16 cellular contexts compared by ENCODE assay signal in the genomic region with DNA sequence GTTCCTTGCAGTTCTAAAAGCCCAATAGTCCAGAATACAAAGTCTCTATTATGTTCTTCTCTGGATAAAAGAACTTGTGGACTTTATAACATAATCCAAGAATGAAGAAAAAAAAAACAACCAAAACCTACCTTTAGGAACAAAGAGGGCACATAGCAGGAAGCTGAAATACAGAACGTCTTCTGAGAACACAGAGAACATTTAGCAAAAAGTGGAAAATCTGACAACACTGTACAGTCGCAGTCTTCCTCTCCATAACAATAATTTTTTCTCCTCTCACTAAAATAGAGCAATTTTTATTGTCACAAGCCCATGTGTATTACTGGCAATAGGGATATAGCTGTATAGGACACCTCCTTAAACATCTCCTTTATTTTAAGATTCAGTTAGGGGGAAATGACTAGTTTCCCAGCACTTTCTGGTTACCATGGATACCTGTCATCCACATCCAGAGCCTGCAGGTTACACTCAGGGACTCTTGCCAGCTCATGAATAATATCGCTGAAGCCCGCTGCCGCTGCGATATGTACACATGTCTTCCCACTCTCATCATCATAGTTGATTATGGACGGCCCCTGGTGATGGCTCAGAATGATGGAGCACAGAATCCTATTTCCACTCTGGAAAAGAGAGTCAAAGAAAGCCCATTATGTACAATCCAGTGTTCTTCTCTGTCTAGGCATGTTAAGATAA.
DNase-seq lines count a peak whose midpoint lies in the region; FAIRE-seq and TF ChIP-seq lines count a peak whose summit lies in the region.
"Had no signal": no experiment of that assay in that cellular context is flagged by ENCODE, and none has a peak within 500 bp of the region (broad histone marks: within the 10 kb centered on the region; RNA-seq: fewer than 3 reads in every experiment).

No MANE protein-coding gene starts in this region.

- H3K4me3 ChIP-seq in bronchial epithelial cell (ENCODE audit: low read depth, low read length) (no peak overlapping the region), trophoblast cell (ENCODE audit: low read depth, low read length) (no peak overlapping the region)
- H3K4me3 ChIP-seq: gastroesophageal sphincter, spleen had no signal

- H3K18ac ChIP-seq in trophoblast cell (ENCODE audit: low read length) = no peak overlapping the region

- no peaks in the 10 kb centered on the region for H3K27me3 ChIP-seq in bronchial epithelial cell (ENCODE audit: control insufficient read depth, insufficient read depth, low read length)
- no peaks in the 10 kb centered on the region for H3K27me3 ChIP-seq in trophoblast cell (ENCODE audit: insufficient read depth, low read length)
- H3K27me3 ChIP-seq: gastroesophageal sphincter, spleen had no signal

- no peaks in the 10 kb centered on the region for H3K27me3 Mint-ChIP-seq in activated CD4-positive, alpha-beta memory T cell treated with anti-CD3 and anti-CD28 coated beads for 36 hours
- H3K27me3 Mint-ChIP-seq in activated CD4-positive, alpha-beta memory T cell treated with anti-CD3 and anti-CD28 coated beads, Interleukin-2, amount 10 ng/mL, durations not matched to agents 7 days and 5 days = peaks cover 1% of the 10 kb centered on the region
- H3K27me3 Mint-ChIP-seq: dendritic cell treated with granulocyte-macrophage colony-stimulating factor and Interleukin-4, amounts not matched to agents 40 ng/mL and 50 ng/mL, for 4 days had no signal

- intact Hi-C loops in activated CD4-positive, alpha-beta memory T cell treated with anti-CD3 and anti-CD28 coated beads for 36 hours (cut with micrococcal nuclease) = no loop called here

- H3K79me1 ChIP-seq in trophoblast cell (ENCODE audit: low read length) = no peaks in the 10 kb centered on the region

- no peak overlapping the region for H2BK5ac ChIP-seq in trophoblast cell (ENCODE audit: low read depth, low read length, poor library complexity)

- in situ Hi-C loops in SK-MEL-5 (cut with HindIII; ENCODE audit: low pct_unique_long_range_greater_than_20kb, low sequenced_read_pairs) = no loop called here

- H3K36me3 ChIP-seq in bronchial epithelial cell (ENCODE audit: control insufficient read depth, insufficient read depth, low read length) (no peaks in the 10 kb centered on the region), trophoblast cell (ENCODE audit: control insufficient read depth in 1 of 2, insufficient read depth in 2 of 2, low read length in 2 of 2) (no peaks in the 10 kb centered on the region)
- H3K36me3 ChIP-seq: gastroesophageal sphincter, spleen had no signal

- peaks cover 3% of the 10 kb centered on the region for H3K36me3 Mint-ChIP-seq in activated CD4-positive, alpha-beta memory T cell treated with anti-CD3 and anti-CD28 coated beads for 36 hours
- H3K36me3 Mint-ChIP-seq in activated CD4-positive, alpha-beta memory T cell treated with anti-CD3 and anti-CD28 coated beads, Interleukin-2, amount 10 ng/mL, durations not matched to agents 7 days and 5 days (ENCODE audit: low read depth) = peaks cover 16% of the 10 kb centered on the region

- no peak overlapping the region for H4K8ac ChIP-seq in trophoblast cell (ENCODE audit: low read depth, low read length)

- POLR2A ChIA-PET in activated CD4-positive, alpha-beta memory T cell treated with anti-CD3 and anti-CD28 coated beads for 36 hours (lab: Charles Lee) = interaction anchor here (0.9 kb wide), 1 partner anchor 32 kb away, joined by 3 read pairs; no protein-coding TSS in a partner anchor
- POLR2A ChIA-PET in activated CD4-positive, alpha-beta memory T cell treated with anti-CD3 and anti-CD28 coated beads, Interleukin-2, amount 10 ng/mL, durations not matched to agents 7 days and 5 days (lab: Charles Lee) = interaction anchor here (1.2 to 1.5 kb wide), 2 partner anchors 21 kb away, joined by 3 to 6 read pairs; no protein-coding TSS in a partner anchor

- H2AFZ ChIP-seq in trophoblast cell (ENCODE audit: insufficient read depth, low read length, poor library complexity) = no peak overlapping the region

- CTCF ChIA-PET in activated CD4-positive, alpha-beta memory T cell treated with anti-CD3 and anti-CD28 coated beads for 36 hours (lab: Charles Lee) = interaction anchor here (0.7 to 1.0 kb wide), 2 partner anchors 51 to 75 kb away, joined by 3 to 4 read pairs; no protein-coding TSS in a partner anchor
- CTCF ChIA-PET in activated CD4-positive, alpha-beta memory T cell treated with anti-CD3 and anti-CD28 coated beads, Interleukin-2, amount 10 ng/mL, durations not matched to agents 7 days and 5 days (lab: Charles Lee) = no interaction called here

- no peak overlapping the region for H3K4me2 ChIP-seq in trophoblast cell (ENCODE audit: low read length)
- H3K4me2 ChIP-seq: KMS-11 had no signal

- TF ChIP-seq CTCF in bronchial epithelial cell (IDR thresholded peaks at IDR 0.05; ENCODE audit: insufficient read depth, low read length, severe bottlenecking) = no peak

- H3K27ac Mint-ChIP-seq in activated CD4-positive, alpha-beta memory T cell treated with anti-CD3 and anti-CD28 coated beads for 36 hours = peak overlapping the region; percentile 85
- no peak overlapping the region for H3K27ac Mint-ChIP-seq in activated CD4-positive, alpha-beta memory T cell treated with anti-CD3 and anti-CD28 coated beads, Interleukin-2, amount 10 ng/mL, durations not matched to agents 7 days and 5 days
- H3K27ac Mint-ChIP-seq: activated B cell treated with CpG ODN at 0.5 μM for 24 hours; dendritic cell treated with granulocyte-macrophage colony-stimulating factor and Interleukin-4, amounts not matched to agents 40 ng/mL and 50 ng/mL, for 4 days had no signal

- H3K79me2 ChIP-seq in trophoblast cell (ENCODE audit: control insufficient read depth, insufficient read depth, low read length, poor library complexity) = no peaks in the 10 kb centered on the region

- no peak overlapping the region for H2BK120ac ChIP-seq in trophoblast cell (ENCODE audit: insufficient read depth, low read length, poor library complexity)

- peaks cover 9% of the 10 kb centered on the region for H3K9me3 Mint-ChIP-seq in activated CD4-positive, alpha-beta memory T cell treated with anti-CD3 and anti-CD28 coated beads for 36 hours
- H3K9me3 Mint-ChIP-seq in activated CD4-positive, alpha-beta memory T cell treated with anti-CD3 and anti-CD28 coated beads, Interleukin-2, amount 10 ng/mL, durations not matched to agents 7 days and 5 days = peaks cover 7% of the 10 kb centered on the region

- peak overlapping the region; percentile 53 for H3K4me3 Mint-ChIP-seq in activated CD4-positive, alpha-beta memory T cell treated with anti-CD3 and anti-CD28 coated beads for 36 hours
- H3K4me3 Mint-ChIP-seq in activated CD4-positive, alpha-beta memory T cell treated with anti-CD3 and anti-CD28 coated beads, Interleukin-2, amount 10 ng/mL, durations not matched to agents 7 days and 5 days = no peak overlapping the region
- H3K4me3 Mint-ChIP-seq: activated B cell treated with CpG ODN at 0.5 μM for 24 hours; dendritic cell treated with granulocyte-macrophage colony-stimulating factor and Interleukin-4, amounts not matched to agents 40 ng/mL and 50 ng/mL, for 4 days had no signal

- H3K4ac ChIP-seq in trophoblast cell (ENCODE audit: low read depth, low read length) = no peak overlapping the region

- FAIRE-seq in bronchial epithelial cell (lab: Jason Lieb, UNC) = no peak

- no peak overlapping the region for H3K14ac ChIP-seq in trophoblast cell (ENCODE audit: low read length)

- H3K9ac ChIP-seq in trophoblast cell (ENCODE audit: low read length) = no peak overlapping the region
- H3K9ac ChIP-seq: KMS-11 had no signal

- WGBS in trophoblast cell (ENCODE audit: extremely low coverage, insufficient coverage, insufficient read length) = no CpG with 5 or more reads among the region's 7 CpGs

- H3K27ac ChIP-seq in trophoblast cell (ENCODE audit: low read depth, low read length) = no peak overlapping the region
- H3K27ac ChIP-seq: gastroesophageal sphincter, KMS-11, RWPE1 had no signal

- peak overlapping the region; percentile 59 for H3K23ac ChIP-seq in trophoblast cell (ENCODE audit: low read length)

- H2BK12ac ChIP-seq in trophoblast cell (ENCODE audit: low read length) = no peak overlapping the region

- H4K12ac ChIP-seq in trophoblast cell (ENCODE audit: low read depth, low read length) = no peak overlapping the region

- DNase-seq in activated CD4-positive, alpha-beta memory T cell treated with anti-CD3 and anti-CD28 coated beads for 36 hours = peak; percentile 65
- no peak for DNase-seq in activated CD4-positive, alpha-beta memory T cell treated with anti-CD3 and anti-CD28 coated beads, Interleukin-2, amount 10 ng/mL, durations not matched to agents 7 days and 5 days
- DNase-seq in SK-MEL-5 (ENCODE audit: low read depth, low spot score) (peak; percentile 26), bronchial epithelial cell (ENCODE audit: low read depth) (peak; percentile 45), trophoblast cell (no peak), NCI-H82 treated with DMSO at 0.1 percent for 48 hours (lab: John Stamatoyannopoulos, UW; ENCODE audit: unreplicated experiment) (no peak), germinal center (ENCODE audit: low spot score) (no peak), NCI-H2171 treated with DMSO at 0.1 percent for 48 hours (lab: John Stamatoyannopoulos, UW) (no peak)
- DNase-seq: activated B cell treated with CpG ODN at 0.5 μM for 24 hours, EL, NCI-H446, spleen had no signal

- peaks cover 2 to 3% of the 10 kb centered on the region in 2 experiments for H3K4me1 ChIP-seq in trophoblast cell (ENCODE audit: control insufficient read depth in 1 of 2, insufficient read depth in 2 of 2, low read length in 2 of 2)

- H3K4me1 Mint-ChIP-seq in activated CD4-positive, alpha-beta memory T cell treated with anti-CD3 and anti-CD28 coated beads for 36 hours (ENCODE audit: low read depth) = peaks cover 55% of the 10 kb centered on the region
- peaks cover 34% of the 10 kb centered on the region for H3K4me1 Mint-ChIP-seq in activated CD4-positive, alpha-beta memory T cell treated with anti-CD3 and anti-CD28 coated beads, Interleukin-2, amount 10 ng/mL, durations not matched to agents 7 days and 5 days
- H3K4me1 Mint-ChIP-seq: activated B cell treated with CpG ODN at 0.5 μM for 24 hours had no signal

- no peak overlapping the region for H2AK5ac ChIP-seq in trophoblast cell (ENCODE audit: low read length)

- H4K91ac ChIP-seq in trophoblast cell (ENCODE audit: low read depth, low read length) = no peak overlapping the region

- no peaks in the 10 kb centered on the region for H3K9me3 ChIP-seq in trophoblast cell (ENCODE audit: insufficient read depth, low read depth, low read length)
- H3K9me3 ChIP-seq: gastroesophageal sphincter had no signal

Comparison
In these comparisons a context has a peak if more than half of its experiments do, and no peak if none do; other contexts are left out.
1. DNase-seq: peak in activated CD4-positive, alpha-beta memory T cell treated with anti-CD3 and anti-CD28 coated beads for 36 hours (single experiment), SK-MEL-5 (single experiment) and bronchial epithelial cell (single experiment); none in activated CD4-positive, alpha-beta memory T cell treated with anti-CD3 and anti-CD28 coated beads, Interleukin-2, amount 10 ng/mL, durations not matched to agents 7 days and 5 days (single experiment), trophoblast cell (0 of 2), NCI-H82 treated with DMSO at 0.1 percent for 48 hours (single experiment), germinal center (single experiment) and NCI-H2171 treated with DMSO at 0.1 percent for 48 hours (single experiment).